8 cellular contexts compared by ENCODE assay signal in genomic region chr10:75111906-75112703, GRCh38. TPM values are rescaled to one million over a fixed set of nuclear protein-coding genes. Genes with fewer than 3 reads are reported as not detected.
A peak's percentile ranks its signal among the peaks of the same experiment; 100 is the strongest.
DNase-seq lines count a peak whose midpoint lies in the region; ATAC-seq and TF ChIP-seq lines count a peak whose summit lies in the region.

No MANE protein-coding gene starts in this region.

- H3K27me3 Mint-ChIP-seq in naive B cell: no peaks in the 10 kb centered on the region

- TF ChIP-seq CTCF in fibroblast of mammary gland (conservative IDR thresholded peaks at IDR 0.05; ENCODE audit: control insufficient read depth, insufficient read depth, low read depth, low read length) (no peak), thoracic aorta (IDR thresholded peaks at IDR 0.05) (no peak)

- no peaks in the 10 kb centered on the region for H3K9me3 ChIP-seq in thoracic aorta

- peaks cover 23 to 50% of the 10 kb centered on the region in 2 donors for H3K4me1 ChIP-seq in thoracic aorta (ENCODE audit: control insufficient read depth in 1 of 2, low read depth in 2 of 2)

- peak overlapping the region; percentile 94 to 99 (median 98) for H3K27ac Mint-ChIP-seq in naive B cell

- H3K27ac ChIP-seq in thoracic aorta: peak overlapping the region; percentile 99

- H3K27me3 ChIP-seq in thoracic aorta (replicated peaks; ENCODE audit: insufficient read depth): no peaks in the 10 kb centered on the region

- H3K4me3 ChIP-seq in fibroblast of mammary gland (ENCODE audit: control insufficient read depth, low read depth, low read length) (peak overlapping the region; percentile 92), thoracic aorta (peak overlapping the region; percentile 86)

- peak; percentile 13 for ATAC-seq in GM18861 (IDR thresholded peaks at IDR 0.05; ENCODE audit: unreplicated experiment)
- ATAC-seq in HG03095 (IDR thresholded peaks at IDR 0.05; ENCODE audit: unreplicated experiment): peak; percentile 28
- peak; percentile 51 to 52 for ATAC-seq in naive B cell (ENCODE audit: low read depth in 2 of 2)
- peak; percentile 22 for ATAC-seq in thoracic aorta (ENCODE audit: insufficient number of reproducible peaks, low FRiP score, low read depth)

- H3K4me1 Mint-ChIP-seq in naive B cell: peaks cover 31 to 58% (median 31%) of the 10 kb centered on the region in 3 donors

- H3K36me3 Mint-ChIP-seq in naive B cell: no peaks in the 10 kb centered on the region

- no peaks in the 10 kb centered on the region for H3K9me3 Mint-ChIP-seq in naive B cell

- peak overlapping the region; percentile 87 to 99 (median 97) for H3K4me3 Mint-ChIP-seq in naive B cell

- DNase-seq in AG08396 (ENCODE audit: low spot score): peak; percentile 70
- peak; percentile 68 for DNase-seq in NOMO-1 treated with DMSO at 0.1 percent for 48 hours (lab: John Stamatoyannopoulos, UW; ENCODE audit: unreplicated experiment)
- DNase-seq in activated T-cell treated with anti-CD3 and anti-CD28 coated beads, Interleukin-2, amount 50 U/mL, for 48 hours: peak; percentile 66
- peak; percentile 51 for DNase-seq in fibroblast of mammary gland (ENCODE audit: low read depth)
- DNase-seq in naive B cell: peak; percentile 65
- DNase-seq in thoracic aorta (ENCODE audit: low spot score): peak; percentile 26

- no peaks in the 10 kb centered on the region for H3K36me3 ChIP-seq in thoracic aorta

RNA-seq across cellular contexts. Expression of gene SAMD8, which starts 0.6 kb away (rescaled TPM):
- 10 to 100 TPM; 11.9 to 20.1 (median 15.6) TPM for polyA plus RNA-seq in naive B cell (ENCODE audit: low read depth in 6 of 6)
- total RNA-seq in thoracic aorta: 10 to 100 TPM; 22.7 to 51.5 TPM

Comparison
In these comparisons a context has a peak if more than half of its experiments do, and no peak if none do; other contexts are left out.
1. Peak in every context shown above with its lines: DNase-seq, ATAC-seq, H3K4me3 ChIP-seq and H3K27ac ChIP-seq.